ENCODE assay signal across 10 cellular contexts in the genomic region with DNA sequence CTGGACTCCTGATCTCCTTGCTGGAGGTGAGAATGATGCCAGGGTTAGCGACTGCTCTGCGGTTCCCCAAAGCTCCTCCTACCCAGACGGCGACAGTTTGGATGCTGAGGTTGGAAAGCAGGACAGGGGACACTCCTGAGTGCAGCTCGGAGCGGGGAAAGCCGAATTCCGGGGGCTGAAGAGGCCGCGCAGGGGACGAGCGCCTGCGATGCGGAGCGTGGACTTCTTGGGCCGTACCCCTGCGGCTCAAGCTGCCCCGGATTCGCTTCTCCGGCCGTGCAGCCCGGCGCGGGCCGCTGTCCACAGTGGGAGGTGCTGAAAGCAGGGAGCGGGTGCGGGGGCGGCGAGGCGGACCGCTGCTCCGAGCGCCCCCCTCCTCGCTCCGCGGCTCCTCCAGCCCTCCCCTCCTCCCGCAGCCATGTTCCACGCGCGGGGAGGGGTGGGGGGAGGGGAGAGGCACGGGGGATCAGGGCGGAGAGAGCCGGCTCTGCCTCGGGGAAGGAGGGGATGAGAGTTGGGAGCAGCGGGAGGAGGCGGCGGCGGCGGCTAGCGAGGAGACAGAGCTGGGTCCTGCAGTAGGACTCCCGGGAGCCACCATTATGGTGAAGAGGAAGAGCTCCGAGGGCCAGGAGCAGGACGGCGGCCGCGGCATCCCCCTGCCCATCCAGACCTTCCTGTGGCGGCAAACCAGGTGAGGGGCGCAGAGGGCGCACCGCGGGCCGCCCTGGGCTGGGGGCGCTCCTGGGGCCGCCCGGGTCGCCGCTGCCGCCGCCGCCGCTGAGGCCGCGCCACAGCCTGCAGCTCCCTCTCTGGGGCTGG. TPM values are rescaled to one million over a fixed set of nuclear protein-coding genes. Genes with fewer than 3 reads are reported as not detected.
DNase-seq lines count a peak whose midpoint lies in the region; ATAC-seq, FAIRE-seq and TF ChIP-seq lines count a peak whose summit lies in the region.
"Had no signal": no experiment of that assay in that cellular context is flagged by ENCODE, and none has a peak within 500 bp of the region (broad histone marks: within the 10 kb centered on the region; RNA-seq: fewer than 3 reads in every experiment).

A gene with protein sequence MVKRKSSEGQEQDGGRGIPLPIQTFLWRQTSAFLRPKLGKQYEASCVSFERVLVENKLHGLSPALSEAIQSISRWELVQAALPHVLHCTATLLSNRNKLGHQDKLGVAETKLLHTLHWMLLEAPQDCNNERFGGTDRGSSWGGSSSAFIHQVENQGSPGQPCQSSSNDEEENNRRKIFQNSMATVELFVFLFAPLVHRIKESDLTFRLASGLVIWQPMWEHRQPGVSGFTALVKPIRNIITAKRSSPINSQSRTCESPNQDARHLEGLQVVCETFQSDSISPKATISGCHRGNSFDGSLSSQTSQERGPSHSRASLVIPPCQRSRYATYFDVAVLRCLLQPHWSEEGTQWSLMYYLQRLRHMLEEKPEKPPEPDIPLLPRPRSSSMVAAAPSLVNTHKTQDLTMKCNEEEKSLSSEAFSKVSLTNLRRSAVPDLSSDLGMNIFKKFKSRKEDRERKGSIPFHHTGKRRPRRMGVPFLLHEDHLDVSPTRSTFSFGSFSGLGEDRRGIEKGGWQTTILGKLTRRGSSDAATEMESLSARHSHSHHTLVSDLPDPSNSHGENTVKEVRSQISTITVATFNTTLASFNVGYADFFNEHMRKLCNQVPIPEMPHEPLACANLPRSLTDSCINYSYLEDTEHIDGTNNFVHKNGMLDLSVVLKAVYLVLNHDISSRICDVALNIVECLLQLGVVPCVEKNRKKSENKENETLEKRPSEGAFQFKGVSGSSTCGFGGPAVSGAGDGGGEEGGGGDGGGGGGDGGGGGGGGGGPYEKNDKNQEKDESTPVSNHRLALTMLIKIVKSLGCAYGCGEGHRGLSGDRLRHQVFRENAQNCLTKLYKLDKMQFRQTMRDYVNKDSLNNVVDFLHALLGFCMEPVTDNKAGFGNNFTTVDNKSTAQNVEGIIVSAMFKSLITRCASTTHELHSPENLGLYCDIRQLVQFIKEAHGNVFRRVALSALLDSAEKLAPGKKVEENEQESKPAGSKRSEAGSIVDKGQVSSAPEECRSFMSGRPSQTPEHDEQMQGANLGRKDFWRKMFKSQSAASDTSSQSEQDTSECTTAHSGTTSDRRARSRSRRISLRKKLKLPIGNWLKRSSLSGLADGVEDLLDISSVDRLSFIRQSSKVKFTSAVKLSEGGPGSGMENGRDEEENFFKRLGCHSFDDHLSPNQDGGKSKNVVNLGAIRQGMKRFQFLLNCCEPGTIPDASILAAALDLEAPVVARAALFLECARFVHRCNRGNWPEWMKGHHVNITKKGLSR (N-terminal part only) (plus strand): TSS at position 359 of the 819 bp plus-strand sequence. CDS start 241 bp downstream, at position 600.

- no peak within 1 kb of the TSS for H3K27ac Mint-ChIP-seq in activated T-helper 2 cell treated with anti-CD3 and anti-CD28 coated beads, Interferon-gamma antibody, Interleukin-2, Interleukin-4, amounts not matched to agents 10 μg/mL and 5 μg/mL and 100 μg/mL, durations not matched to agents 14 hours and 24 hours and 36 hours
- no peak within 1 kb of the TSS for H3K27ac Mint-ChIP-seq in neural progenitor cell

- intact Hi-C loops in activated T-helper 2 cell treated with anti-CD3 and anti-CD28 coated beads, Interferon-gamma antibody, Interleukin-2, Interleukin-4, amounts not matched to agents 10 μg/mL and 5 μg/mL and 100 μg/mL, durations not matched to agents 14 hours and 24 hours and 36 hours (cut with micrococcal nuclease), result no loop called here

- H3K4me1 Mint-ChIP-seq in activated T-helper 2 cell treated with anti-CD3 and anti-CD28 coated beads, Interferon-gamma antibody, Interleukin-2, Interleukin-4, amounts not matched to agents 10 μg/mL and 5 μg/mL and 100 μg/mL, durations not matched to agents 14 hours and 24 hours and 36 hours (ENCODE audit: low read depth), result no peaks in the 10 kb centered on the region
- peaks cover 10% of the 10 kb centered on the region for H3K4me1 Mint-ChIP-seq in neural progenitor cell
- H3K4me1 Mint-ChIP-seq: central memory CD8-positive, alpha-beta T cell had no signal

- no peak for TF ChIP-seq CTCF in AG04449 (IDR thresholded peaks at IDR 0.05; ENCODE audit: insufficient read depth, low read length, missing control alignments)
- TF ChIP-seq CTCF in neural progenitor cell (IDR thresholded peaks at IDR 0.05), result no peak

- no peak within 1 kb of the TSS for H3K4me3 Mint-ChIP-seq in activated T-helper 2 cell treated with anti-CD3 and anti-CD28 coated beads, Interferon-gamma antibody, Interleukin-2, Interleukin-4, amounts not matched to agents 10 μg/mL and 5 μg/mL and 100 μg/mL, durations not matched to agents 14 hours and 24 hours and 36 hours (ENCODE audit: low read depth)
- H3K4me3 Mint-ChIP-seq in neural progenitor cell, result peak within 1 kb of the TSS; percentile 93
- H3K4me3 Mint-ChIP-seq: central memory CD8-positive, alpha-beta T cell had no signal

- peaks cover 59% of the 10 kb centered on the region for H3K27me3 ChIP-seq in neural progenitor cell

- ATAC-seq in GM18909 (IDR thresholded peaks at IDR 0.05; ENCODE audit: poor library complexity, unreplicated experiment) (peak; percentile 72), GM18870 (IDR thresholded peaks at IDR 0.05; ENCODE audit: unreplicated experiment) (no peak)

- no peaks in the 10 kb centered on the region for H3K9me3 Mint-ChIP-seq in activated T-helper 2 cell treated with anti-CD3 and anti-CD28 coated beads, Interferon-gamma antibody, Interleukin-2, Interleukin-4, amounts not matched to agents 10 μg/mL and 5 μg/mL and 100 μg/mL, durations not matched to agents 14 hours and 24 hours and 36 hours
- H3K9me3 Mint-ChIP-seq in neural progenitor cell, result no peaks in the 10 kb centered on the region
- H3K9me3 Mint-ChIP-seq: central memory CD8-positive, alpha-beta T cell had no signal

- no peaks in the 10 kb centered on the region for H3K9me3 ChIP-seq in neural progenitor cell (ENCODE audit: low read depth)

- no peaks in the 10 kb centered on the region for H3K36me3 ChIP-seq in neural progenitor cell

- H3K4me3 ChIP-seq in AG04449 (ENCODE audit: low read depth, low read length), result peak within 1 kb of the TSS; percentile 40
- peak within 1 kb of the TSS; percentile 78 for H3K4me3 ChIP-seq in neural progenitor cell

- peaks cover 17% of the 10 kb centered on the region for H3K27me3 Mint-ChIP-seq in activated T-helper 2 cell treated with anti-CD3 and anti-CD28 coated beads, Interferon-gamma antibody, Interleukin-2, Interleukin-4, amounts not matched to agents 10 μg/mL and 5 μg/mL and 100 μg/mL, durations not matched to agents 14 hours and 24 hours and 36 hours (ENCODE audit: low read depth)
- H3K27me3 Mint-ChIP-seq in neural progenitor cell (ENCODE audit: insufficient read depth, low read depth), result no peaks in the 10 kb centered on the region

- H3F3A ChIP-seq in neural progenitor cell (ENCODE audit: low read depth), result peaks cover 4% of the 10 kb centered on the region

- no peak for DNase-seq in AG04449 (ENCODE audit: low read depth, low spot score)
- DNase-seq in NCI-H1694 (lab: John Stamatoyannopoulos, UW), result peak; percentile 46
- DNase-seq in activated T-helper 2 cell treated with anti-CD3 and anti-CD28 coated beads, Interferon-gamma antibody, Interleukin-2, Interleukin-4, amounts not matched to agents 10 μg/mL and 5 μg/mL and 100 μg/mL, durations not matched to agents 14 hours and 24 hours and 36 hours (ENCODE audit: low spot score), result peak; percentile 13
- peak; percentile 69 to 81 for DNase-seq in frontal cortex (ENCODE audit: low spot score in 2 of 2)
- DNase-seq in neural progenitor cell (ENCODE audit: low spot score), result peak; percentile 94
- no peak for DNase-seq in OCI-M2 (lab: John Stamatoyannopoulos, UW; ENCODE audit: unreplicated experiment)

- H3K4me2 ChIP-seq in neural progenitor cell, result peak within 1 kb of the TSS; percentile 85

- no peaks in the 10 kb centered on the region for H4K20me1 ChIP-seq in neural progenitor cell (ENCODE audit: low read depth)

- CTCF ChIA-PET in AG04449 (lab: Yijun Ruan, JAX), result no interaction called here

- H3K27ac ChIP-seq in neural progenitor cell, result no peak within 1 kb of the TSS

- POLR2A ChIA-PET in AG04449 (lab: Yijun Ruan, JAX), result no interaction called here

- no peak for FAIRE-seq in frontal cortex (lab: Jason Lieb, UNC)
- FAIRE-seq: GM18507 had no signal

- peak within 1 kb of the TSS; percentile 86 for H2AFZ ChIP-seq in neural progenitor cell (replicated peaks)

- H3K4me1 ChIP-seq in neural progenitor cell, result no peaks in the 10 kb centered on the region

- H3K36me3 Mint-ChIP-seq in activated T-helper 2 cell treated with anti-CD3 and anti-CD28 coated beads, Interferon-gamma antibody, Interleukin-2, Interleukin-4, amounts not matched to agents 10 μg/mL and 5 μg/mL and 100 μg/mL, durations not matched to agents 14 hours and 24 hours and 36 hours (ENCODE audit: low read depth), result no peaks in the 10 kb centered on the region
- H3K36me3 Mint-ChIP-seq in neural progenitor cell, result no peaks in the 10 kb centered on the region

- H3K79me2 ChIP-seq in neural progenitor cell (ENCODE audit: low read depth), result no peaks in the 10 kb centered on the region

- no peak within 1 kb of the TSS for H3K9ac ChIP-seq in neural progenitor cell

RNA-seq across cellular contexts. Expression of the gene that starts here (rescaled TPM):
- total RNA-seq in activated T-helper 2 cell treated with anti-CD3 and anti-CD28 coated beads, Interferon-gamma antibody, Interleukin-2, Interleukin-4, amounts not matched to agents 10 μg/mL and 5 μg/mL and 100 μg/mL, durations not matched to agents 14 hours and 24 hours and 36 hours, result not detected in 2 replicates
- total RNA-seq in frontal cortex, result 9.4 TPM
- total RNA-seq in neural progenitor cell (ENCODE audit: low replicate concordance), result 0.93 and 1.9 TPM in 2 replicates

Comparison
In these comparisons a context has a peak if more than half of its experiments do, and no peak if none do; other contexts are left out.
1. Peak in DNase-seq in activated T-helper 2 cell treated with anti-CD3 and anti-CD28 coated beads, Interferon-gamma antibody, Interleukin-2, Interleukin-4, amounts not matched to agents 10 μg/mL and 5 μg/mL and 100 μg/mL, durations not matched to agents 14 hours and 24 hours and 36 hours; RNA of the gene not detected or under 1 TPM.
2. DNase-seq: peak in NCI-H1694 (single experiment), frontal cortex (2 of 2) and neural progenitor cell (single experiment); none in AG04449 (single experiment) and OCI-M2 (single experiment).